Comparison of ENCODE assay signal across 1 cellular context in genomic region chr17:31564291-31564690, GRCh38.
TF ChIP-seq lines count a peak whose summit lies in the region.

No MANE protein-coding gene starts in this region.

TF ChIP-seq in WTC11, 78 proteins besides CTCF, POLR2A, EP300 and RAD21 (continued from another document):
- TF ChIP-seq ARID4B (CRISPR knock-in tag; IDR thresholded peaks at IDR 0.05; ENCODE audit: borderline replicate concordance), result no peak
- TF ChIP-seq, protein P1, sequence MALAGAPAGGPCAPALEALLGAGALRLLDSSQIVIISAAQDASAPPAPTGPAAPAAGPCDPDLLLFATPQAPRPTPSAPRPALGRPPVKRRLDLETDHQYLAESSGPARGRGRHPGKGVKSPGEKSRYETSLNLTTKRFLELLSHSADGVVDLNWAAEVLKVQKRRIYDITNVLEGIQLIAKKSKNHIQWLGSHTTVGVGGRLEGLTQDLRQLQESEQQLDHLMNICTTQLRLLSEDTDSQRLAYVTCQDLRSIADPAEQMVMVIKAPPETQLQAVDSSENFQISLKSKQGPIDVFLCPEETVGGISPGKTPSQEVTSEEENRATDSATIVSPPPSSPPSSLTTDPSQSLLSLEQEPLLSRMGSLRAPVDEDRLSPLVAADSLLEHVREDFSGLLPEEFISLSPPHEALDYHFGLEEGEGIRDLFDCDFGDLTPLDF (CRISPR knock-in tag; IDR thresholded peaks at IDR 0.05), result no peak
